ENCODE assay signal across 1 cellular context in genomic region chr1:168676029-168676812, GRCh38.
TF ChIP-seq lines count a peak whose summit lies in the region.

No MANE protein-coding gene starts in this region.

TF ChIP-seq in H1, 55 proteins besides CTCF, POLR2A, EP300 and RAD21 (continued from another document):
- no peak for TF ChIP-seq ATF2 (IDR thresholded peaks at IDR 0.05; ENCODE audit: low read length)
- no peak for TF ChIP-seq SP2 (IDR thresholded peaks at IDR 0.05; ENCODE audit: low read length)
- no peak for TF ChIP-seq USF2 (IDR thresholded peaks at IDR 0.05; ENCODE audit: low read length)
- no peak for TF ChIP-seq CHD2 (IDR thresholded peaks at IDR 0.05; ENCODE audit: low read length)
- TF ChIP-seq MAX (IDR thresholded peaks at IDR 0.05): 0 out of 2 replicates have a peak, but pooled peaks have one; percentile 23
- no peak for TF ChIP-seq SIN3A (conservative IDR thresholded peaks at IDR 0.05 in 1 of 2, IDR thresholded peaks at IDR 0.05 in 1 of 2; ENCODE audit: low read depth in 1 of 2, low read length in 2 of 2)
